22 cellular contexts compared by ENCODE assay signal in genomic region chr9:128469070-128469469, GRCh38. TPM values are rescaled to one million over a fixed set of nuclear protein-coding genes. Genes with fewer than 3 reads are reported as not detected.
DNase-seq lines count a peak whose midpoint lies in the region; ATAC-seq and TF ChIP-seq lines count a peak whose summit lies in the region.
"Had no signal": no experiment of that assay in that cellular context is flagged by ENCODE, and none has a peak within 500 bp of the region (broad histone marks: within the 10 kb centered on the region; RNA-seq: fewer than 3 reads in every experiment).

No MANE protein-coding gene starts in this region.

- no peaks in the 10 kb centered on the region for H3K79me2 ChIP-seq in KMS-11 (ENCODE audit: insufficient read depth, low read depth)

- TF ChIP-seq CTCF in A673 (conservative IDR thresholded peaks at IDR 0.05; ENCODE audit: low read depth, low read length) (no peak), KMS-11 (conservative IDR thresholded peaks at IDR 0.05; ENCODE audit: low read depth, low read length) (no peak), RWPE1 (conservative IDR thresholded peaks at IDR 0.05; ENCODE audit: low read depth) (no peak), WTC11 (IDR thresholded peaks at IDR 0.05) (no peak), prostate gland (IDR thresholded peaks at IDR 0.05) (no peak), WERI-Rb-1 (IDR thresholded peaks at IDR 0.05; ENCODE audit: low read depth, low read length) (no peak)

- H2AFZ ChIP-seq in KMS-11 (ENCODE audit: low read depth), result no peak overlapping the region

- no peak for ATAC-seq in WTC11
- ATAC-seq: A549, HCT116, HepG2 had no signal

- intact Hi-C loops in A673 (cut with micrococcal nuclease; ENCODE audit: unreplicated experiment), result no loop called here
- intact Hi-C loops in prostate gland (cut with DNase I), result no loop called here

- no peaks in the 10 kb centered on the region; the same call in 1 of the 2 replicates for H3K27me3 Mint-ChIP-seq in WTC11 (ENCODE audit: low read depth)
- H3K27me3 Mint-ChIP-seq: CD4-positive, alpha-beta memory T cell; IgD-negative memory B cell had no signal

- WGBS in prostate gland, result 86% methylated on average over 7 of the region's 7 CpGs

- no peak for DNase-seq in A673 (ENCODE audit: low spot score)
- no peak for DNase-seq in RWPE1 (ENCODE audit: low spot score)
- no peak for DNase-seq in WTC11 (ENCODE audit: low spot score)
- DNase-seq in NK-92 treated with Interleukin-12 subunit alpha and Interleukin-12 subunit beta, amount 100 ng/mL, for 24 hours (lab: John Stamatoyannopoulos, UW), result no peak
- no peak for DNase-seq in activated CD4-positive, alpha-beta T cell treated with anti-CD3 and anti-CD28 coated beads, Interleukin-2, amount 50 U/mL, for 1 hour
- DNase-seq in prostate gland (ENCODE audit: low spot score), result no peak
- no peak for DNase-seq in WERI-Rb-1
- DNase-seq: BE2C; CD4-positive, alpha-beta memory T cell; DMS153; DMS79; GDM1; GOT3; H7; HFFc6 had no signal

- H3K27ac Mint-ChIP-seq in WTC11, result 0 out of 2 replicates have a peak overlapping the region, but pooled peaks have one; percentile 57
- H3K27ac Mint-ChIP-seq: CD4-positive, alpha-beta memory T cell; HFFc6; IgD-negative memory B cell had no signal

- CTCF ChIA-PET in A673 (lab: Charles Lee), result no interaction called here
- CTCF ChIA-PET in RWPE1 (lab: Yijun Ruan, JAX), result interaction anchor here (1.1 kb wide), 1 partner anchor 30 kb away, joined by 3 read pairs; no protein-coding TSS in a partner anchor
- CTCF ChIA-PET in WTC11 (lab: Charles Lee), result interaction anchor here (0.6 to 2.3 kb wide), 2 partner anchors 25 to 30 kb away, joined by 3 to 11 read pairs; no protein-coding TSS in a partner anchor

- H4K20me1 ChIP-seq in KMS-11 (ENCODE audit: insufficient read depth), result no peaks in the 10 kb centered on the region

- H3K4me3 ChIP-seq in A673 (ENCODE audit: low read depth, low read length, poor library complexity, severe bottlenecking), result no peak overlapping the region
- H3K4me3 ChIP-seq in KMS-11 (IDR thresholded peaks at IDR 0.05; ENCODE audit: insufficient read depth, low read depth, low read length), result no peak overlapping the region
- H3K4me3 ChIP-seq in prostate gland, result no peak overlapping the region
- no peak overlapping the region for H3K4me3 ChIP-seq in WERI-Rb-1 (ENCODE audit: low read depth, low read length)
- H3K4me3 ChIP-seq: A549 had no signal

- no peak overlapping the region for H3K4me3 Mint-ChIP-seq in WTC11
- H3K4me3 Mint-ChIP-seq: CD14-positive monocyte; CD4-positive, alpha-beta memory T cell; HFFc6 had no signal

- H3K4me1 ChIP-seq in A673 (ENCODE audit: insufficient read depth, low read length, poor library complexity, severe bottlenecking) (peaks cover 6% of the 10 kb centered on the region), KMS-11 (ENCODE audit: low read depth, poor library complexity, severe bottlenecking) (peaks cover 25% of the 10 kb centered on the region), prostate gland (replicated peaks) (no peaks in the 10 kb centered on the region)
- H3K4me1 ChIP-seq: A549, BE2C had no signal

- H3K36me3 Mint-ChIP-seq in WTC11, result peaks cover 19% of the 10 kb centered on the region

- peaks cover 45% of the 10 kb centered on the region for H3K36me3 ChIP-seq in A673 (ENCODE audit: insufficient read depth, low read length, poor library complexity, severe bottlenecking)
- H3K36me3 ChIP-seq in KMS-11 (ENCODE audit: insufficient read depth), result no peaks in the 10 kb centered on the region
- H3K36me3 ChIP-seq in prostate gland, result no peaks in the 10 kb centered on the region
- H3K36me3 ChIP-seq in WERI-Rb-1, result peaks cover 72% of the 10 kb centered on the region

- H3K9me3 ChIP-seq in A673 (ENCODE audit: low read depth, low read length, poor library complexity, severe bottlenecking), result no peaks in the 10 kb centered on the region
- no peaks in the 10 kb centered on the region for H3K9me3 ChIP-seq in prostate gland
- no peaks in the 10 kb centered on the region for H3K9me3 ChIP-seq in WERI-Rb-1 (ENCODE audit: severe bottlenecking)
- H3K9me3 ChIP-seq: A549, BE2C had no signal

- H3K9me3 Mint-ChIP-seq in WTC11, result no peaks in the 10 kb centered on the region
- H3K9me3 Mint-ChIP-seq: CD14-positive monocyte; CD4-positive, alpha-beta memory T cell; HFFc6; IgD-negative memory B cell had no signal

- no peaks in the 10 kb centered on the region for H3K4me1 Mint-ChIP-seq in WTC11
- H3K4me1 Mint-ChIP-seq: IgD-negative memory B cell had no signal

- 0 out of 2 replicates have a peak overlapping the region, but pooled peaks have one; percentile 9 for H3K4me2 ChIP-seq in KMS-11
- H3K4me2 ChIP-seq: A549 had no signal

- POLR2A ChIA-PET in A673 (lab: Charles Lee; ENCODE audit: low non-redundant PET) (no interaction called here), RWPE1 (lab: Yijun Ruan, JAX; ENCODE audit: low non-redundant PET) (no interaction called here), WTC11 (lab: Charles Lee) (no interaction called here)

- H3K27me3 ChIP-seq in A673 (replicated peaks; ENCODE audit: insufficient read depth, low read depth, low read length, poor library complexity) (no peaks in the 10 kb centered on the region), KMS-11 (ENCODE audit: insufficient read depth, low read depth) (no peaks in the 10 kb centered on the region), prostate gland (replicated peaks; ENCODE audit: insufficient read depth) (no peaks in the 10 kb centered on the region), WERI-Rb-1 (ENCODE audit: insufficient read depth, low read depth, severe bottlenecking) (no peaks in the 10 kb centered on the region)
- H3K27me3 ChIP-seq: BE2C had no signal

- no peak overlapping the region for H3K27ac ChIP-seq in A673 (ENCODE audit: low read depth, low read length, poor library complexity, severe bottlenecking)
- no peak overlapping the region for H3K27ac ChIP-seq in KMS-11
- H3K27ac ChIP-seq in RWPE1, result peak overlapping the region; percentile 5; the same call in 1 of the 2 replicates
- H3K27ac ChIP-seq in prostate gland, result no peak overlapping the region
- H3K27ac ChIP-seq in WERI-Rb-1, result no peak overlapping the region
- H3K27ac ChIP-seq: 22Rv1, A549 had no signal

- H3K9ac ChIP-seq in KMS-11, result no peak overlapping the region

- no peak for TF ChIP-seq POLR2A in prostate gland (IDR thresholded peaks at IDR 0.05)

- BruUV-seq in A673 (replicated peaks; lab: Mats Ljungman, UMichigan), result TSS peak; percentile 21

TF ChIP-seq in WTC11, 78 proteins besides CTCF, POLR2A, EP300 and RAD21:
- TF ChIP-seq GABPB1 (CRISPR knock-in tag; IDR thresholded peaks at IDR 0.05), result no peak
- no peak for TF ChIP-seq CBFB (CRISPR knock-in tag; IDR thresholded peaks at IDR 0.05; ENCODE audit: low read depth)
- TF ChIP-seq, protein P1, sequence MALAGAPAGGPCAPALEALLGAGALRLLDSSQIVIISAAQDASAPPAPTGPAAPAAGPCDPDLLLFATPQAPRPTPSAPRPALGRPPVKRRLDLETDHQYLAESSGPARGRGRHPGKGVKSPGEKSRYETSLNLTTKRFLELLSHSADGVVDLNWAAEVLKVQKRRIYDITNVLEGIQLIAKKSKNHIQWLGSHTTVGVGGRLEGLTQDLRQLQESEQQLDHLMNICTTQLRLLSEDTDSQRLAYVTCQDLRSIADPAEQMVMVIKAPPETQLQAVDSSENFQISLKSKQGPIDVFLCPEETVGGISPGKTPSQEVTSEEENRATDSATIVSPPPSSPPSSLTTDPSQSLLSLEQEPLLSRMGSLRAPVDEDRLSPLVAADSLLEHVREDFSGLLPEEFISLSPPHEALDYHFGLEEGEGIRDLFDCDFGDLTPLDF (CRISPR knock-in tag; IDR thresholded peaks at IDR 0.05), result no peak
- TF ChIP-seq, protein P2, sequence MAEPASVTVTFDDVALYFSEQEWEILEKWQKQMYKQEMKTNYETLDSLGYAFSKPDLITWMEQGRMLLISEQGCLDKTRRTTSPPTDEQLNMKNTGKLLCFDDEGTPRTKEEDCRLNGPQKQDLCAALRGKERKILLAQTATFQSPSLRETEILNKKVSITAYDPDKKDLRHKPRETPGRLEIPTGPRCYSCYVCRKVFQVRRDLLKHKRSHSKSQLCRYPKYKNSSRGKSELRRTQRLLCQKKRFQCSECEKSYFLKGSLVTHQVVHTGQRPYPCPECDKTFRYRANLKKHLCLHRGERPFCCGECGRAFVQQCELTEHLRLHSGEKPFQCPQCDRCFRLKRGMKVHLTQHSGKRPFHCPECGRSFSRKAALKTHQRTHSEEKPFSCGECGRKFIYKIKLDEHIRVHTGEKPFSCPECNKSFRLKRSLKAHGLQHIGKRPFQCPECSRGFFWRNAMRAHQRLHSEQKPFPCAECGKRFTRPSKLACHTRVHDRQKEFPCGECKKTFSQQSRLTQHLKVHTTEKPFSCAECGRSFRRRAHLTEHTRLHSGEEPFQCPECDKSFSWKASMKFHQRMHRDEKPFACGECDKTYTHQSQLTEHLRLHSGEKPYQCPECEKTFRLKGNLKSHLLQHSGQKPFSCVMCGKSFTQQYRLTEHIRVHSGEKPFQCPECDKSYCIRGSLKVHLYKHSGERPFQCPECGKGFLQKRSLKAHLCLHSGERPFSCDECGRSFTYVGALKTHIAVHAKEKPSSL (CRISPR knock-in tag; conservative IDR thresholded peaks at IDR 0.05), result no peak

RNA-seq across cellular contexts. Expression of gene ODF2, which starts 13.3 kb away (rescaled TPM):
- total RNA-seq in A673 (2021), result 80.6 and 83.1 TPM in 2 replicates
- 29.3 to 31.9 TPM (median 29.9 TPM) in 3 replicates for total RNA-seq in WTC11 (2021)
- total RNA-seq in prostate gland, result 10 to 100 TPM; 27.0 to 65.8 TPM

RNA-seq across cellular contexts. Expression of gene GLE1, which starts 35.4 kb away (rescaled TPM):
- total RNA-seq in A673 (2021) (52.1 and 52.3 TPM in 2 replicates), WTC11 (2021) (19.0 to 19.7 TPM (median 19.3 TPM) in 3 replicates), prostate gland (10 to 100 TPM; 31.5 to 34.2 TPM)

RNA-seq across cellular contexts. Expression of gene CERCAM, which starts 48.4 kb away (rescaled TPM):
- total RNA-seq in A673 (2021) (10.1 and 14.7 TPM in 2 replicates), WTC11 (2021) (13.7 to 15.9 TPM (median 15.2 TPM) in 3 replicates), prostate gland (10 to 100 TPM; 25.3 to 30.5 TPM)
